8 cellular contexts compared by ENCODE assay signal in genomic region chr19:35153701-35154534, GRCh38. TPM values are rescaled to one million over a fixed set of nuclear protein-coding genes. Genes with fewer than 3 reads are reported as not detected.
DNase-seq lines count a peak whose midpoint lies in the region; ATAC-seq, FAIRE-seq and TF ChIP-seq lines count a peak whose summit lies in the region.

No MANE protein-coding gene starts in this region.

- H3K4me3 Mint-ChIP-seq in CD4-positive, CD25-positive, alpha-beta regulatory T cell, result peak overlapping the region; percentile 98 to 100 (median 100)
- peak overlapping the region; percentile 100 for H3K4me3 Mint-ChIP-seq in T-helper 2 cell treated with Interferon-gamma antibody and Interleukin-4, amounts not matched to agents 5 μg/mL and 100 μg/mL, for 36 hours

- 0 out of 2 replicates have a peak, but pooled peaks have one; percentile 7 for TF ChIP-seq RAD21 in GM12878 (IDR thresholded peaks at IDR 0.05; ENCODE audit: insufficient read depth, low read depth, low read length)

- WGBS in GM12878 (ENCODE audit: insufficient coverage, insufficient replicate concordance, low lambda C conversion rate, missing lambda C conversion rate), result 0% methylated on average over 20 of the region's 36 CpGs

- peak overlapping the region; percentile 83 for H3K27ac ChIP-seq in CD4-positive, CD25-positive, alpha-beta regulatory T cell (ENCODE audit: insufficient read depth, low read length, poor library complexity, severe bottlenecking)
- peak overlapping the region; percentile 34 for H3K27ac ChIP-seq in GM12878 (ENCODE audit: control insufficient read depth, insufficient read depth)

- H3K4me1 ChIP-seq in CD4-positive, CD25-positive, alpha-beta regulatory T cell (ENCODE audit: control insufficient read depth, insufficient read depth, low read length, poor library complexity, severe bottlenecking), result peaks cover 45% of the 10 kb centered on the region
- peaks cover 6% of the 10 kb centered on the region for H3K4me1 ChIP-seq in GM12878 (ENCODE audit: control insufficient read depth, insufficient read depth, low read length)

- H3K36me3 Mint-ChIP-seq in CD4-positive, CD25-positive, alpha-beta regulatory T cell, result peaks cover 34% of the 10 kb centered on the region
- peaks cover 43% of the 10 kb centered on the region for H3K36me3 Mint-ChIP-seq in T-helper 2 cell treated with Interferon-gamma antibody and Interleukin-4, amounts not matched to agents 5 μg/mL and 100 μg/mL, for 36 hours (ENCODE audit: low read depth)

- H3K4me1 Mint-ChIP-seq in CD4-positive, CD25-positive, alpha-beta regulatory T cell, result peaks cover 9 to 62% (median 31%) of the 10 kb centered on the region in 4 donors
- H3K4me1 Mint-ChIP-seq in T-helper 2 cell treated with Interferon-gamma antibody and Interleukin-4, amounts not matched to agents 5 μg/mL and 100 μg/mL, for 36 hours (ENCODE audit: low read depth), result peaks cover 38% of the 10 kb centered on the region

- POLR2A ChIA-PET in GM12878 (lab: Charles Lee), result interaction anchor here (0.6 to 1.5 kb wide), 9 partner anchors 13 to 201 kb away, joined by 3 to 5 read pairs (median 4); no protein-coding TSS in a partner anchor

- no TSS peak for BruUV-seq in GM12878 (replicated peaks; lab: Mats Ljungman, UMichigan)

- FAIRE-seq in GM12878 (lab: Jason Lieb, UNC), result peak; percentile 65

- no peaks in the 10 kb centered on the region for H4K20me1 ChIP-seq in GM12878 (ENCODE audit: control insufficient read depth, insufficient read depth)

- peak; percentile 64 to 79 (median 69) for DNase-seq in CD4-positive, CD25-positive, alpha-beta regulatory T cell
- peak; percentile 61 for DNase-seq in T-helper 2 cell treated with Interferon-gamma antibody and Interleukin-4, amounts not matched to agents 5 μg/mL and 100 μg/mL, for 36 hours (ENCODE audit: low spot score)
- no peak for DNase-seq in GM12878 (ENCODE audit: low read depth, low spot score)
- peak; percentile 53 for DNase-seq in kidney tubule cell (ENCODE audit: low spot score)
- peak; percentile 79 to 80 for DNase-seq in stimulated activated CD4-positive, alpha-beta T cell treated with anti-CD3 and anti-CD28 coated beads, Interleukin-4, amount 100 ng/mL, for 48 hours (ENCODE audit: low read depth in 2 of 2)
- no peak for DNase-seq in NCI-H524 treated with DMSO at 0.1 percent for 48 hours (lab: John Stamatoyannopoulos, UW)
- no peak for DNase-seq in SHP77 treated with DMSO at 0.1 percent for 48 hours (lab: John Stamatoyannopoulos, UW)

- RAD21 ChIA-PET in GM12878 (lab: Charles Lee; ENCODE audit: unreplicated experiment), result interaction anchor here (0.9 to 2.3 kb wide), 5 partner anchors 12 to 63 kb away, joined by 3 to 17 read pairs (median 4); no protein-coding TSS in a partner anchor

- H3K27ac Mint-ChIP-seq in CD4-positive, CD25-positive, alpha-beta regulatory T cell, result peak overlapping the region; percentile 98 to 99 (median 99)
- H3K27ac Mint-ChIP-seq in T-helper 2 cell treated with Interferon-gamma antibody and Interleukin-4, amounts not matched to agents 5 μg/mL and 100 μg/mL, for 36 hours, result peak overlapping the region; percentile 97

- peak overlapping the region; percentile 71 for H3K4me3 ChIP-seq in CD4-positive, CD25-positive, alpha-beta regulatory T cell (ENCODE audit: low read depth, low read length)
- H3K4me3 ChIP-seq in GM12878, result peak overlapping the region; percentile 98

- H3K36me3 ChIP-seq in CD4-positive, CD25-positive, alpha-beta regulatory T cell (ENCODE audit: control insufficient read depth, insufficient read depth, low read length), result peaks cover 24% of the 10 kb centered on the region
- peaks cover 0 to 10% of the 10 kb centered on the region in 2 experiments; a peak in 3 of 4 replicates for H3K36me3 ChIP-seq in GM12878 (ENCODE audit: control insufficient read depth in 2 of 2, insufficient read depth in 2 of 2, low read length in 1 of 2)

- H3K4me2 ChIP-seq in GM12878 (ENCODE audit: control insufficient read depth, insufficient read depth), result peak overlapping the region; percentile 81

- peak; percentile 52 to 82 (median 54) for TF ChIP-seq CTCF in GM12878 (IDR thresholded peaks at IDR 0.05 in 2 of 3, conservative IDR thresholded peaks at IDR 0.05 in 1 of 3; ENCODE audit: control insufficient read depth in 2 of 3, extremely low read depth in 1 of 3, insufficient read depth in 1 of 3, low read depth in 3 of 3, low read length in 3 of 3)

- peak; percentile 63 to 69 for ATAC-seq in CD4-positive, CD25-positive, alpha-beta regulatory T cell (ENCODE audit: low read depth in 2 of 2)
- peak; percentile 57 for ATAC-seq in HG03175 (IDR thresholded peaks at IDR 0.05; ENCODE audit: unreplicated experiment)
- ATAC-seq in GM12878, result peak; percentile 81

- H3K27me3 Mint-ChIP-seq in CD4-positive, CD25-positive, alpha-beta regulatory T cell, result peaks cover 6% of the 10 kb centered on the region
- peaks cover 8% of the 10 kb centered on the region for H3K27me3 Mint-ChIP-seq in T-helper 2 cell treated with Interferon-gamma antibody and Interleukin-4, amounts not matched to agents 5 μg/mL and 100 μg/mL, for 36 hours (ENCODE audit: low read depth)

- CTCF ChIA-PET in GM12878 (lab: Yijun Ruan, JAX), result interaction anchor here (0.6 to 2.6 kb wide), 11 partner anchors 8 to 380 kb away, joined by 3 to 26 read pairs (median 4); partner anchors contain the start of gene FXYD7

- peak overlapping the region; percentile 59 for H2AFZ ChIP-seq in GM12878 (ENCODE audit: control insufficient read depth, low read depth, low read length)

- H3K9ac ChIP-seq in GM12878 (ENCODE audit: control insufficient read depth, insufficient read depth, low read length), result peak overlapping the region; percentile 75; the same call in 1 of the 2 replicates

- intact Hi-C loops in GM12878 (cut with micrococcal nuclease; ENCODE audit: unreplicated experiment), result no loop called here

- TF ChIP-seq POLR2A in GM12878 (IDR thresholded peaks at IDR 0.05; ENCODE audit: low read depth, low read length), result no peak

- H3K9me3 Mint-ChIP-seq in CD4-positive, CD25-positive, alpha-beta regulatory T cell, result peaks cover 0 to 3% (median 0%) of the 10 kb centered on the region in 7 donors
- no peaks in the 10 kb centered on the region for H3K9me3 Mint-ChIP-seq in T-helper 2 cell treated with Interferon-gamma antibody and Interleukin-4, amounts not matched to agents 5 μg/mL and 100 μg/mL, for 36 hours

- SMC1A ChIA-PET in GM12878 (lab: Charles Lee; ENCODE audit: uncharacterized antibody, unreplicated experiment), result interaction anchor here (1.2 to 2.0 kb wide), 3 partner anchors 12 to 109 kb away, joined by 4 to 17 read pairs (median 8); partner anchors contain the start of gene FXYD7

- H3K9me3 ChIP-seq in CD4-positive, CD25-positive, alpha-beta regulatory T cell (ENCODE audit: control insufficient read depth in 2 of 2, low read length in 2 of 2), result no peaks in the 10 kb centered on the region
- no peaks in the 10 kb centered on the region for H3K9me3 ChIP-seq in GM12878 (replicated peaks; ENCODE audit: control insufficient read depth, insufficient read depth, low read length)

- peaks cover 19% of the 10 kb centered on the region for H3K79me2 ChIP-seq in GM12878 (ENCODE audit: control insufficient read depth, insufficient read depth, low read length)

- TF ChIP-seq EP300 in GM12878 (IDR thresholded peaks at IDR 0.05; ENCODE audit: borderline replicate concordance in 1 of 2, control insufficient read depth in 1 of 2, low read depth in 2 of 2, low read length in 2 of 2), result no peak

- in situ Hi-C loops in GM12878 (cut with MboI), result no loop called here

- no peaks in the 10 kb centered on the region for H3K27me3 ChIP-seq in CD4-positive, CD25-positive, alpha-beta regulatory T cell (ENCODE audit: control insufficient read depth, insufficient read depth, low read length)
- H3K27me3 ChIP-seq in GM12878 (replicated peaks in 1 of 2; ENCODE audit: control insufficient read depth in 2 of 2, insufficient read depth in 2 of 2, low read length in 1 of 2), result peaks cover 0 to 3% of the 10 kb centered on the region in 2 experiments; a peak in 1 of 4 replicates

RNA-seq across cellular contexts. Expression of gene FXYD5, which starts 0.6 kb away (rescaled TPM):
- 503 TPM for total RNA-seq in CD4-positive, CD25-positive, alpha-beta regulatory T cell
- 100 to 1,000 TPM; 465 to 575 (median 487) TPM for polyA plus RNA-seq in CD4-positive, CD25-positive, alpha-beta regulatory T cell
- 52.2 and 59.7 TPM in 2 replicates for total RNA-seq in GM12878 (2013; cell fraction: nucleolus; rRNA removed)
- 87.9 and 98.5 TPM in 2 replicates for total RNA-seq in GM12878 (2014; rRNA removed)
- 81.3 and 93.1 TPM in 2 replicates for total RNA-seq in GM12878 (2014; rRNA removed; fragmentation: Illumina TruSeq; extraction: Trizol)
- 94.7 and 106 TPM in 2 replicates for total RNA-seq in GM12878 (2021)
- 80.1 TPM for polyA plus RNA-seq in GM12878 (2011; ENCODE audit: low read depth)
- polyA plus RNA-seq in GM12878 (2011; rRNA removed), result 46.4 and 82.4 TPM in 2 replicates
- 211 and 223 TPM in 2 replicates for polyA plus RNA-seq in GM12878 (2011; cell fraction: cytosol; rRNA removed)
- polyA plus RNA-seq in GM12878 (2011; cell fraction: nucleus; rRNA removed), result 94.1 and 97.6 TPM in 2 replicates
- polyA plus RNA-seq in GM12878 (2012), result 141 and 168 TPM in 2 replicates
- 117 and 159 TPM in 2 replicates for polyA plus RNA-seq in GM12878 (2014; fragmentation: Illumina TruSeq; extraction: Trizol)
- polyA plus RNA-seq in GM12878 (2014; fragmentation: Nextera tagmentation; extraction: Ambion mirVana), result 10 to 100 TPM; 30.0 to 50.9 TPM
- polyA plus RNA-seq in GM12878 (2014; rRNA removed), result 63.2 and 73.1 TPM in 2 replicates
- polyA plus RNA-seq in GM12878 (2016; fragmentation: Nextera tagmentation; extraction: Ambion mirVana), result 100 to 1,000 TPM; 105 to 118 TPM
- 128 and 219 TPM in 2 replicates for polyA minus RNA-seq in GM12878 (2011; rRNA and poly(A)+ RNA removed)
- polyA minus RNA-seq in GM12878 (2011; cell fraction: cytosol; rRNA and poly(A)+ RNA removed), result 99.8 and 105 TPM in 2 replicates
- polyA minus RNA-seq in GM12878 (2011; cell fraction: nucleus; rRNA and poly(A)+ RNA removed), result 31.8 and 51.6 TPM in 2 replicates

RNA-seq across cellular contexts. Expression of gene FXYD7, which starts 10.9 kb away (rescaled TPM):
- 9.3 TPM for total RNA-seq in CD4-positive, CD25-positive, alpha-beta regulatory T cell
- polyA plus RNA-seq in CD4-positive, CD25-positive, alpha-beta regulatory T cell, result 1 to 10 TPM; 3.2 to 6.8 (median 4.7) TPM
- not detected in 2 replicates for total RNA-seq in GM12878 (2013; cell fraction: nucleolus; rRNA removed)
- not detected in 2 replicates for total RNA-seq in GM12878 (2014; rRNA removed)
- total RNA-seq in GM12878 (2014; rRNA removed; fragmentation: Illumina TruSeq; extraction: Trizol), result not detected in 2 replicates
- 0.28 TPM in 1 of 2 replicates, not detected in the other for total RNA-seq in GM12878 (2021)
- not detected for polyA plus RNA-seq in GM12878 (2011; ENCODE audit: low read depth)
- 0.07 and 0.12 TPM in 2 replicates for polyA plus RNA-seq in GM12878 (2011; rRNA removed)
- polyA plus RNA-seq in GM12878 (2011; cell fraction: cytosol; rRNA removed), result 0.28 and 0.40 TPM in 2 replicates
- 0.53 and 0.67 TPM in 2 replicates for polyA plus RNA-seq in GM12878 (2011; cell fraction: nucleus; rRNA removed)
- polyA plus RNA-seq in GM12878 (2012), result 0.15 and 0.19 TPM in 2 replicates
- polyA plus RNA-seq in GM12878 (2014; fragmentation: Illumina TruSeq; extraction: Trizol), result not detected in 2 replicates
- polyA plus RNA-seq in GM12878 (2014; fragmentation: Nextera tagmentation; extraction: Ambion mirVana), result under 1 TPM in 1 of 2 experiments, not detected in 1; 0.07 TPM
- polyA plus RNA-seq in GM12878 (2014; rRNA removed), result 0.37 TPM in 1 of 2 replicates, not detected in the other
- polyA plus RNA-seq in GM12878 (2016; fragmentation: Nextera tagmentation; extraction: Ambion mirVana), result not detected
- polyA minus RNA-seq in GM12878 (2011; rRNA and poly(A)+ RNA removed), result not detected in 2 replicates
- not detected in 2 replicates for polyA minus RNA-seq in GM12878 (2011; cell fraction: cytosol; rRNA and poly(A)+ RNA removed)
- not detected in 2 replicates for polyA minus RNA-seq in GM12878 (2011; cell fraction: nucleus; rRNA and poly(A)+ RNA removed)

RNA-seq across cellular contexts. Expression of gene FXYD1, which starts 15.3 kb away (rescaled TPM):
- 1.6 TPM for total RNA-seq in CD4-positive, CD25-positive, alpha-beta regulatory T cell
- polyA plus RNA-seq in CD4-positive, CD25-positive, alpha-beta regulatory T cell, result 1 to 10 TPM; 2.1 to 3.7 (median 2.7) TPM
- total RNA-seq in GM12878 (2013; cell fraction: nucleolus; rRNA removed), result not detected in 2 replicates
- total RNA-seq in GM12878 (2014; rRNA removed) (1.0 TPM in 1 of 2 replicates, not detected in the other), GM12878 (2014; rRNA removed; fragmentation: Illumina TruSeq; extraction: Trizol) (not detected in 2 replicates), GM12878 (2021) (1.2 and 1.4 TPM in 2 replicates)
- not detected for polyA plus RNA-seq in GM12878 (2011; ENCODE audit: low read depth)
- polyA plus RNA-seq in GM12878 (2011; rRNA removed) (0.29 and 0.54 TPM in 2 replicates), GM12878 (2014; fragmentation: Illumina TruSeq; extraction: Trizol) (0.34 TPM in 1 of 2 replicates, not detected in the other), GM12878 (2014; fragmentation: Nextera tagmentation; extraction: Ambion mirVana) (not detected), GM12878 (2014; rRNA removed) (0.14 and 0.37 TPM in 2 replicates), GM12878 (2016; fragmentation: Nextera tagmentation; extraction: Ambion mirVana) (under 1 TPM in 1 of 2 experiments, not detected in 1; 0.44 TPM)
- 0.21 and 0.75 TPM in 2 replicates for polyA plus RNA-seq in GM12878 (2011; cell fraction: cytosol; rRNA removed)
- polyA plus RNA-seq in GM12878 (2011; cell fraction: nucleus; rRNA removed), result 0.82 and 1.0 TPM in 2 replicates
- 0.29 and 0.37 TPM in 2 replicates for polyA plus RNA-seq in GM12878 (2012)
- 0.62 TPM in 1 of 2 replicates, not detected in the other for polyA minus RNA-seq in GM12878 (2011; rRNA and poly(A)+ RNA removed)
- polyA minus RNA-seq in GM12878 (2011; cell fraction: cytosol; rRNA and poly(A)+ RNA removed), result not detected in 2 replicates
- polyA minus RNA-seq in GM12878 (2011; cell fraction: nucleus; rRNA and poly(A)+ RNA removed), result not detected in 2 replicates

RNA-seq across cellular contexts. Expression of gene LGI4, which starts 19.1 kb away (rescaled TPM):
- total RNA-seq in CD4-positive, CD25-positive, alpha-beta regulatory T cell, result 0.64 TPM
- polyA plus RNA-seq in CD4-positive, CD25-positive, alpha-beta regulatory T cell, result not detected
- total RNA-seq in GM12878 (2013; cell fraction: nucleolus; rRNA removed), result 0.17 TPM in 1 of 2 replicates, not detected in the other
- 0.16 TPM in 1 of 2 replicates, not detected in the other for total RNA-seq in GM12878 (2014; rRNA removed)
- not detected in 2 replicates for total RNA-seq in GM12878 (2014; rRNA removed; fragmentation: Illumina TruSeq; extraction: Trizol)
- 0.29 TPM in 1 of 2 replicates, not detected in the other for total RNA-seq in GM12878 (2021)
- polyA plus RNA-seq in GM12878 (2011; ENCODE audit: low read depth), result not detected
- 0.11 TPM in 1 of 2 replicates, not detected in the other for polyA plus RNA-seq in GM12878 (2011; rRNA removed)
- polyA plus RNA-seq in GM12878 (2011; cell fraction: cytosol; rRNA removed), result 0.08 and 0.15 TPM in 2 replicates
- polyA plus RNA-seq in GM12878 (2011; cell fraction: nucleus; rRNA removed), result 0.85 and 0.99 TPM in 2 replicates
- 0.03 and 0.20 TPM in 2 replicates for polyA plus RNA-seq in GM12878 (2012)
- not detected in 2 replicates for polyA plus RNA-seq in GM12878 (2014; fragmentation: Illumina TruSeq; extraction: Trizol)
- polyA plus RNA-seq in GM12878 (2014; fragmentation: Nextera tagmentation; extraction: Ambion mirVana), result not detected
- not detected in 2 replicates for polyA plus RNA-seq in GM12878 (2014; rRNA removed)
- polyA plus RNA-seq in GM12878 (2016; fragmentation: Nextera tagmentation; extraction: Ambion mirVana), result not detected
- polyA minus RNA-seq in GM12878 (2011; rRNA and poly(A)+ RNA removed), result not detected in 2 replicates
- polyA minus RNA-seq in GM12878 (2011; cell fraction: cytosol; rRNA and poly(A)+ RNA removed), result not detected in 2 replicates
- polyA minus RNA-seq in GM12878 (2011; cell fraction: nucleus; rRNA and poly(A)+ RNA removed), result not detected in 2 replicates

RNA-seq across cellular contexts. Expression of gene FXYD3, which starts 38.3 kb away (rescaled TPM):
- total RNA-seq in CD4-positive, CD25-positive, alpha-beta regulatory T cell, result not detected
- not detected for polyA plus RNA-seq in CD4-positive, CD25-positive, alpha-beta regulatory T cell
- total RNA-seq in GM12878 (2013; cell fraction: nucleolus; rRNA removed), result not detected in 2 replicates
- total RNA-seq in GM12878 (2014; rRNA removed) (not detected in 2 replicates), GM12878 (2014; rRNA removed; fragmentation: Illumina TruSeq; extraction: Trizol) (not detected in 2 replicates), GM12878 (2021) (0.44 and 0.80 TPM in 2 replicates)
- not detected for polyA plus RNA-seq in GM12878 (2011; ENCODE audit: low read depth)
- polyA plus RNA-seq in GM12878 (2011; rRNA removed) (not detected in 2 replicates), GM12878 (2014; fragmentation: Illumina TruSeq; extraction: Trizol) (not detected in 2 replicates), GM12878 (2014; fragmentation: Nextera tagmentation; extraction: Ambion mirVana) (under 1 TPM in 1 of 2 experiments, not detected in 1; 0.09 TPM), GM12878 (2014; rRNA removed) (not detected in 2 replicates), GM12878 (2016; fragmentation: Nextera tagmentation; extraction: Ambion mirVana) (not detected)
- not detected in 2 replicates for polyA plus RNA-seq in GM12878 (2011; cell fraction: cytosol; rRNA removed)
- not detected in 2 replicates for polyA plus RNA-seq in GM12878 (2011; cell fraction: nucleus; rRNA removed)
- polyA plus RNA-seq in GM12878 (2012), result not detected in 2 replicates
- polyA minus RNA-seq in GM12878 (2011; rRNA and poly(A)+ RNA removed), result not detected in 2 replicates
- polyA minus RNA-seq in GM12878 (2011; cell fraction: cytosol; rRNA and poly(A)+ RNA removed), result not detected in 2 replicates
- polyA minus RNA-seq in GM12878 (2011; cell fraction: nucleus; rRNA and poly(A)+ RNA removed), result not detected in 2 replicates

Comparison
In these comparisons a context has a peak if more than half of its experiments do, and no peak if none do; other contexts are left out.
1. DNase-seq: peak in CD4-positive, CD25-positive, alpha-beta regulatory T cell (3 of 3), T-helper 2 cell treated with Interferon-gamma antibody and Interleukin-4, amounts not matched to agents 5 μg/mL and 100 μg/mL, for 36 hours (single experiment), kidney tubule cell (single experiment) and stimulated activated CD4-positive, alpha-beta T cell treated with anti-CD3 and anti-CD28 coated beads, Interleukin-4, amount 100 ng/mL, for 48 hours (2 of 2); none in GM12878 (single experiment), NCI-H524 treated with DMSO at 0.1 percent for 48 hours (single experiment) and SHP77 treated with DMSO at 0.1 percent for 48 hours (single experiment).
2. Peak in every context shown above with its lines, with median percentiles within 50 percentile points of each other: ATAC-seq.